Comparison of ENCODE assay signal across 1 cellular context in genomic region chr17:55729484-55729883, GRCh38.
TF ChIP-seq lines count a peak whose summit lies in the region.

No MANE protein-coding gene starts in this region.

TF ChIP-seq in HepG2, 621 proteins besides CTCF, POLR2A, EP300 and RAD21:
- TF ChIP-seq ZNF276 (CRISPR knock-in tag; IDR thresholded peaks at IDR 0.05; ENCODE audit: low read depth) (no peak), MAFF (IDR thresholded peaks at IDR 0.05; ENCODE audit: low read depth, low read length) (peak; percentile 30; the same call in 1 of the 2 replicates), MAFK (conservative IDR thresholded peaks at IDR 0.05 in 1 of 2, IDR thresholded peaks at IDR 0.05 in 1 of 2; ENCODE audit: low read length in 2 of 2) (peak in 1 of 2 experiments; percentile 62; a peak in 3 of 4 replicates)
